8 cellular contexts compared by ENCODE assay signal in the genomic region with DNA sequence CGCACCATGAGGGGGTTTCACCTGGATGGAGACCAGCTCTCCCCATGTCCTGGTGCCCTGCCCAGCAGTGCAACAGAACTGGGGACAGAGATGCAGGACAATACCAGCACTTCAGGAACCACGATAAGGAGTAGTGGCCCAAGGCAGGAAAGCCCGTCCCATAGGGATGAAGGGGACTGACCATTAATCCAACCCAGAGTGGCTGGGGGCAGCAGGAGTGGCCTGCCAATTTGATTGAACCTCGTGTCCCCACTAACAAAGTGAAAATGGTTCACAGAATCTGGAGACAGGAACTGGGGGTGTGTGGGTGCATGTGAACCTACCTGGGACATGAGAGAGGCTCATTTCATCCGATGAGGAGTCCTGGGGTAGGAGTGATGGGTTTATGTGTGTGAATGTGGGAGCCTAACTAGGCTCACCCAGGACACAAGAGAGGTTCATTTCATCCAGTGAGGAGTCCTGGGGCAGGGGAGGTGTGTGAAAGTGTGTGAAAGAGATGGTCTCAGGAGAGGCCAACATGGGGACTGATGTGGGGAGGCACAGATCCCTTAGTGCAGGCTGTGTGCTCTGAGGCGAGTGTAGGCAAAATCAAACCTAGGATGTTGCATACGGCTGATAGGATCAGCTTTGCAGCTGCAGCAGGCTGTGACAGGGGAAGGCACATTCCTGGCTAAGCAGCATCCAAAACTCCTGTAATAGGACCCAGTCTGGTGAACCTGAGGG.
DNase-seq lines count a peak whose midpoint lies in the region; ATAC-seq and TF ChIP-seq lines count a peak whose summit lies in the region.

No MANE protein-coding gene starts in this region.

- H3K9me3 ChIP-seq in T-helper 17 cell (ENCODE audit: control insufficient read depth, low read length, poor library complexity, severe bottlenecking) = peaks cover 4% of the 10 kb centered on the region
- H3K9me3 ChIP-seq in gastroesophageal sphincter = no peaks in the 10 kb centered on the region

- TF ChIP-seq POLR2A in gastroesophageal sphincter (IDR thresholded peaks at IDR 0.05) (no peak), lower leg skin (IDR thresholded peaks at IDR 0.05) (no peak)

- TF ChIP-seq CTCF in GM23338 (conservative IDR thresholded peaks at IDR 0.05; ENCODE audit: low read depth in 2 of 2) (no peak), gastroesophageal sphincter (IDR thresholded peaks at IDR 0.05) (no peak), lower leg skin (IDR thresholded peaks at IDR 0.05) (no peak)

- peak overlapping the region; percentile 43 for H3K4me3 ChIP-seq in GM23338
- H3K4me3 ChIP-seq in gastroesophageal sphincter = peak overlapping the region; percentile 50 to 58
- H3K4me3 ChIP-seq in lower leg skin (ENCODE audit: low read depth, poor library complexity, severe bottlenecking) = no peak overlapping the region

- H3K79me2 ChIP-seq in GM23338 (replicated peaks; ENCODE audit: insufficient read depth) = no peaks in the 10 kb centered on the region

- H3K4me2 ChIP-seq in GM23338 = peak overlapping the region; percentile 66

- H3K36me3 Mint-ChIP-seq in GM23338 (ENCODE audit: low read depth) (peaks cover 3% of the 10 kb centered on the region), T-helper 17 cell (ENCODE audit: low read depth) (no peaks in the 10 kb centered on the region)

- peaks cover 8% of the 10 kb centered on the region for H3K9me3 Mint-ChIP-seq in GM23338

- H3K4me3 Mint-ChIP-seq in GM23338 (peak overlapping the region; percentile 63), T-helper 17 cell (peak overlapping the region; percentile 92)

- intact Hi-C loops in lower leg skin (cut with DNase I; ENCODE audit: low total_unique reads) = loop anchor here (2.0 kb wide), 1 partner anchor 33 kb away; no protein-coding TSS in a partner anchor

- H3K27ac ChIP-seq in GM23338 (ENCODE audit: low read depth) = peak overlapping the region; percentile 73
- peak overlapping the region; percentile 14 to 79 (median 72) for H3K27ac ChIP-seq in gastroesophageal sphincter

- H3K27me3 Mint-ChIP-seq in GM23338 (ENCODE audit: insufficient read depth, low read depth, poor library complexity) (peaks cover 14% of the 10 kb centered on the region), T-helper 17 cell (no peaks in the 10 kb centered on the region)

- H3K27me3 ChIP-seq in GM23338 (ENCODE audit: insufficient read depth) (peaks cover 22% of the 10 kb centered on the region), gastroesophageal sphincter (no peaks in the 10 kb centered on the region)

- H3K4me1 ChIP-seq in GM23338 (ENCODE audit: insufficient read depth) = peaks cover 49% of the 10 kb centered on the region
- H3K4me1 ChIP-seq in gastroesophageal sphincter = peaks cover 3 to 34% (median 6%) of the 10 kb centered on the region in 3 donors

- H3F3A ChIP-seq in GM23338 (replicated peaks; ENCODE audit: low read depth) = no peaks in the 10 kb centered on the region; the same call in 1 of the 2 replicates

- peak; percentile 71 for ATAC-seq in GM23338
- no peak for ATAC-seq in T-helper 17 cell
- no peak for ATAC-seq in gastroesophageal sphincter
- ATAC-seq in HG03095 (IDR thresholded peaks at IDR 0.05; ENCODE audit: unreplicated experiment) = no peak

- H3K9me2 ChIP-seq in GM23338 (ENCODE audit: insufficient read depth) = no peaks in the 10 kb centered on the region; the same call in 1 of the 2 replicates

- H2AFZ ChIP-seq in GM23338 = peak overlapping the region; percentile 53; the same call in 1 of the 2 replicates

- no peak for TF ChIP-seq EP300 in gastroesophageal sphincter (IDR thresholded peaks at IDR 0.05)

- DNase-seq in GM23338 (ENCODE audit: low spot score) = peak; percentile 61
- DNase-seq in T-helper 17 cell = no peak
- peak; percentile 12 for DNase-seq in retina
- DNase-seq in NCI-H2029 (lab: John Stamatoyannopoulos, UW) = no peak
- DNase-seq in NCI-H2171 (lab: John Stamatoyannopoulos, UW) = no peak
- DNase-seq in lower leg skin (ENCODE audit: low spot score in 2 of 2) = no peak

- H3K27ac Mint-ChIP-seq in GM23338 = peak overlapping the region; percentile 61
- H3K27ac Mint-ChIP-seq in T-helper 17 cell = peak overlapping the region; percentile 89

- H3K36me3 ChIP-seq in GM23338 (ENCODE audit: insufficient read depth) (no peaks in the 10 kb centered on the region), gastroesophageal sphincter (no peaks in the 10 kb centered on the region)

- no peaks in the 10 kb centered on the region for H4K20me1 ChIP-seq in GM23338 (replicated peaks; ENCODE audit: insufficient read depth)

- WGBS in gastroesophageal sphincter (ENCODE audit: low coverage in 1 of 2), 2 donors = 47 to 51% methylated on average over 2 to 5 of the region's 7 CpGs
- 47 to 57% methylated on average over 7 of the region's 7 CpGs for WGBS in lower leg skin, 2 donors

- H3K4me1 Mint-ChIP-seq in GM23338 (peaks cover 60% of the 10 kb centered on the region), T-helper 17 cell (peaks cover 25% of the 10 kb centered on the region)

TF ChIP-seq in GM23338, 12 proteins besides CTCF, POLR2A, EP300 and RAD21 (continues in another document):
- TF ChIP-seq EZH2phosphoT487 (IDR thresholded peaks at IDR 0.05; ENCODE audit: unreplicated experiment) (no peak), EZH2 (IDR thresholded peaks at IDR 0.05; ENCODE audit: low read depth, unreplicated experiment) (no peak), CREB1 (CRISPR knock-in tag; IDR thresholded peaks at IDR 0.05; ENCODE audit: low read depth) (no peak), ZNF331 (CRISPR knock-in tag; IDR thresholded peaks at IDR 0.05; ENCODE audit: low read depth) (no peak), ZNF114 (CRISPR knock-in tag; IDR thresholded peaks at IDR 0.05) (no peak), JUNB (IDR thresholded peaks at IDR 0.05; ENCODE audit: unreplicated experiment) (no peak), STAT1 (IDR thresholded peaks at IDR 0.05; ENCODE audit: unreplicated experiment) (no peak), NANOG (IDR thresholded peaks at IDR 0.05; ENCODE audit: borderline replicate concordance) (no peak), POLR2AphosphoS5 (IDR thresholded peaks at IDR 0.05; ENCODE audit: low read depth) (no peak)
- TF ChIP-seq, protein P1, sequence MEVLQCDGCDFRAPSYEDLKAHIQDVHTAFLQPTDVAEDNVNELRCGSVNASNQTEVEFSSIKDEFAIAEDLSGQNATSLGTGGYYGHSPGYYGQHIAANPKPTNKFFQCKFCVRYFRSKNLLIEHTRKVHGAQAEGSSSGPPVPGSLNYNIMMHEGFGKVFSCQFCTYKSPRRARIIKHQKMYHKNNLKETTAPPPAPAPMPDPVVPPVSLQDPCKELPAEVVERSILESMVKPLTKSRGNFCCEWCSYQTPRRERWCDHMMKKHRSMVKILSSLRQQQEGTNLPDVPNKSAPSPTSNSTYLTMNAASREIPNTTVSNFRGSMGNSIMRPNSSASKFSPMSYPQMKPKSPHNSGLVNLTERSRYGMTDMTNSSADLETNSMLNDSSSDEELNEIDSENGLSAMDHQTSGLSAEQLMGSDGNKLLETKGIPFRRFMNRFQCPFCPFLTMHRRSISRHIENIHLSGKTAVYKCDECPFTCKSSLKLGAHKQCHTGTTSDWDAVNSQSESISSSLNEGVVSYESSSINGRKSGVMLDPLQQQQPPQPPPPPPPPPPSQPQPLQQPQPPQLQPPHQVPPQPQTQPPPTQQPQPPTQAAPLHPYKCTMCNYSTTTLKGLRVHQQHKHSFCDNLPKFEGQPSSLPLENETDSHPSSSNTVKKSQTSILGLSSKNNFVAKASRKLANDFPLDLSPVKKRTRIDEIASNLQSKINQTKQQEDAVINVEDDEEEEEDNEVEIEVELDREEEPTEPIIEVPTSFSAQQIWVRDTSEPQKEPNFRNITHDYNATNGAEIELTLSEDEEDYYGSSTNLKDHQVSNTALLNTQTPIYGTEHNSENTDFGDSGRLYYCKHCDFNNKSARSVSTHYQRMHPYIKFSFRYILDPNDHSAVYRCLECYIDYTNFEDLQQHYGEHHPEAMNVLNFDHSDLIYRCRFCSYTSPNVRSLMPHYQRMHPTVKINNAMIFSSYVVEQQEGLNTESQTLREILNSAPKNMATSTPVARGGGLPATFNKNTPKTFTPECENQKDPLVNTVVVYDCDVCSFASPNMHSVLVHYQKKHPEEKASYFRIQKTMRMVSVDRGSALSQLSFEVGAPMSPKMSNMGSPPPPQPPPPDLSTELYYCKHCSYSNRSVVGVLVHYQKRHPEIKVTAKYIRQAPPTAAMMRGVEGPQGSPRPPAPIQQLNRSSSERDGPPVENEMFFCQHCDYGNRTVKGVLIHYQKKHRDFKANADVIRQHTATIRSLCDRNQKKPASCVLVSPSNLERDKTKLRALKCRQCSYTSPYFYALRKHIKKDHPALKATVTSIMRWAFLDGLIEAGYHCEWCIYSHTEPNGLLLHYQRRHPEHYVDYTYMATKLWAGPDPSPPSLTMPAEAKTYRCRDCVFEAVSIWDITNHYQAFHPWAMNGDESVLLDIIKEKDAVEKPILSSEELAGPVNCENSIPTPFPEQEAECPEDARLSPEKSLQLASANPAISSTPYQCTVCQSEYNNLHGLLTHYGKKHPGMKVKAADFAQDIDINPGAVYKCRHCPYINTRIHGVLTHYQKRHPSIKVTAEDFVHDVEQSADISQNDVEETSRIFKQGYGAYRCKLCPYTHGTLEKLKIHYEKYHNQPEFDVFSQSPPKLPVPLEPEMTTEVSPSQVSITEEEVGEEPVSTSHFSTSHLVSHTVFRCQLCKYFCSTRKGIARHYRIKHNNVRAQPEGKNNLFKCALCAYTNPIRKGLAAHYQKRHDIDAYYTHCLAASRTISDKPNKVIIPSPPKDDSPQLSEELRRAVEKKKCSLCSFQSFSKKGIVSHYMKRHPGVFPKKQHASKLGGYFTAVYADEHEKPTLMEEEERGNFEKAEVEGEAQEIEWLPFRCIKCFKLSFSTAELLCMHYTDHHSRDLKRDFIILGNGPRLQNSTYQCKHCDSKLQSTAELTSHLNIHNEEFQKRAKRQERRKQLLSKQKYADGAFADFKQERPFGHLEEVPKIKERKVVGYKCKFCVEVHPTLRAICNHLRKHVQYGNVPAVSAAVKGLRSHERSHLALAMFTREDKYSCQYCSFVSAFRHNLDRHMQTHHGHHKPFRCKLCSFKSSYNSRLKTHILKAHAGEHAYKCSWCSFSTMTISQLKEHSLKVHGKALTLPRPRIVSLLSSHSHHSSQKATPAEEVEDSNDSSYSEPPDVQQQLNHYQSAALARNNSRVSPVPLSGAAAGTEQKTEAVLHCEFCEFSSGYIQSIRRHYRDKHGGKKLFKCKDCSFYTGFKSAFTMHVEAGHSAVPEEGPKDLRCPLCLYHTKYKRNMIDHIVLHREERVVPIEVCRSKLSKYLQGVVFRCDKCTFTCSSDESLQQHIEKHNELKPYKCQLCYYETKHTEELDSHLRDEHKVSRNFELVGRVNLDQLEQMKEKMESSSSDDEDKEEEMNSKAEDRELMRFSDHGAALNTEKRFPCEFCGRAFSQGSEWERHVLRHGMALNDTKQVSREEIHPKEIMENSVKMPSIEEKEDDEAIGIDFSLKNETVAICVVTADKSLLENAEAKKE (CRISPR knock-in tag; IDR thresholded peaks at IDR 0.05) = no peak

Comparison
In these comparisons a context has a peak if more than half of its experiments do, and no peak if none do; other contexts are left out.
1. DNase-seq: peak in GM23338 (single experiment) and retina (single experiment); none in T-helper 17 cell (0 of 3), NCI-H2029 (single experiment), NCI-H2171 (single experiment) and lower leg skin (0 of 2).